In genomic region chr5:56327810-56328209, GRCh38 we compare ENCODE assay signal across 9 cellular contexts.
DNase-seq lines count a peak whose midpoint lies in the region; ATAC-seq and TF ChIP-seq lines count a peak whose summit lies in the region.
"Had no signal": no experiment of that assay in that cellular context is flagged by ENCODE, and none has a peak within 500 bp of the region (broad histone marks: within the 10 kb centered on the region; RNA-seq: fewer than 3 reads in every experiment).

No MANE protein-coding gene starts in this region.

- H2AK5ac ChIP-seq in mesendoderm (ENCODE audit: low read length): no peak overlapping the region

- H2BK120ac ChIP-seq in mesendoderm (ENCODE audit: low read depth, low read length): no peak overlapping the region

- no peak overlapping the region for H2BK5ac ChIP-seq in mesendoderm (ENCODE audit: low read length)

- H3K4me1 Mint-ChIP-seq in CD4-positive, alpha-beta T cell (ENCODE audit: low read depth): peaks cover 78% of the 10 kb centered on the region
- H3K4me1 Mint-ChIP-seq in nephron progenitor cell: peaks cover 41% of the 10 kb centered on the region

- intact Hi-C loops in CD4-positive, alpha-beta T cell (cut with DNase I, micrococcal nuclease): no loop called here
- intact Hi-C loops in left colon (cut with DNase I, micrococcal nuclease): no loop called here

- H3K4me3 ChIP-seq in mesendoderm (ENCODE audit: low read length): no peak overlapping the region
- H3K4me3 ChIP-seq: skin epidermis had no signal

- no peak overlapping the region for H2BK15ac ChIP-seq in mesendoderm (replicated peaks; ENCODE audit: low read depth)

- no peak overlapping the region for H3K9ac ChIP-seq in mesendoderm (ENCODE audit: low read length)

- H3K4me1 ChIP-seq in mesendoderm (ENCODE audit: control insufficient read depth, low read depth, low read length): peaks cover 9% of the 10 kb centered on the region

- no peak overlapping the region for H4K8ac ChIP-seq in mesendoderm (ENCODE audit: low read depth, low read length)

- H3K27ac Mint-ChIP-seq in CD4-positive, alpha-beta T cell: peak overlapping the region; percentile 73
- no peak overlapping the region for H3K27ac Mint-ChIP-seq in nephron progenitor cell

- H3K9me3 ChIP-seq in CD4-positive, alpha-beta T cell (ENCODE audit: control insufficient read depth, low read length): no peaks in the 10 kb centered on the region

- H3K18ac ChIP-seq in mesendoderm (ENCODE audit: low read length): no peak overlapping the region

- ATAC-seq in CD4-positive, alpha-beta T cell (ENCODE audit: poor library complexity): peak; percentile 51
- ATAC-seq in GM21786 (IDR thresholded peaks at IDR 0.05; ENCODE audit: unreplicated experiment): peak; percentile 51
- no peak for ATAC-seq in left colon

- no peak overlapping the region for H3K4ac ChIP-seq in mesendoderm (ENCODE audit: low read depth, low read length)

- no peak for TF ChIP-seq CTCF in CD4-positive, alpha-beta T cell (IDR thresholded peaks at IDR 0.05)
- no peak for TF ChIP-seq CTCF in nephron progenitor cell (IDR thresholded peaks at IDR 0.05)

- H4K5ac ChIP-seq in mesendoderm (ENCODE audit: low read length): no peak overlapping the region

- H3K36me3 ChIP-seq in mesendoderm (ENCODE audit: control insufficient read depth, insufficient read depth, low read length): no peaks in the 10 kb centered on the region

- POLR2A ChIA-PET in CD4-positive, alpha-beta T cell (lab: Charles Lee): interaction anchor here (0.6 to 2.5 kb wide), 12 partner anchors 11 to 1020 kb away, joined by 3 to 20 read pairs (median 4); partner anchors contain the start of genes DHX29, MAP3K1 and MTREX

- no peaks in the 10 kb centered on the region for H3K27me3 ChIP-seq in CD4-positive, alpha-beta T cell (ENCODE audit: control insufficient read depth, insufficient read depth, low read length)
- no peaks in the 10 kb centered on the region for H3K27me3 ChIP-seq in mesendoderm (ENCODE audit: insufficient read depth, low read length, poor library complexity)

- H3K36me3 Mint-ChIP-seq in CD4-positive, alpha-beta T cell (ENCODE audit: low read depth): peaks cover 4% of the 10 kb centered on the region
- no peaks in the 10 kb centered on the region for H3K36me3 Mint-ChIP-seq in nephron progenitor cell (ENCODE audit: low read depth)

- H3K27me3 Mint-ChIP-seq in CD4-positive, alpha-beta T cell: no peaks in the 10 kb centered on the region
- peaks cover 2% of the 10 kb centered on the region for H3K27me3 Mint-ChIP-seq in nephron progenitor cell (ENCODE audit: low read depth, poor library complexity)

- H3K56ac ChIP-seq in mesendoderm (ENCODE audit: low read length): no peak overlapping the region

- CTCF ChIA-PET in CD4-positive, alpha-beta T cell (lab: Charles Lee): interaction anchor here (0.6 to 2.4 kb wide), 3 partner anchors 57 to 675 kb away, joined by 3 to 8 read pairs (median 4); no protein-coding TSS in a partner anchor

- no peak overlapping the region for H3K4me2 ChIP-seq in mesendoderm (ENCODE audit: low read length)

- H3K79me2 ChIP-seq in mesendoderm (ENCODE audit: control insufficient read depth, insufficient read depth, low read length): no peaks in the 10 kb centered on the region

- no peaks in the 10 kb centered on the region for H3K79me1 ChIP-seq in mesendoderm (ENCODE audit: low read length)

- no peaks in the 10 kb centered on the region for H3K9me3 Mint-ChIP-seq in CD4-positive, alpha-beta T cell
- H3K9me3 Mint-ChIP-seq in nephron progenitor cell: peaks cover 8% of the 10 kb centered on the region

- peak in 4 of 10 experiments; percentile 11 to 44 (median 18) for DNase-seq in CD4-positive, alpha-beta T cell
- peak; percentile 42 to 53 for DNase-seq in activated CD4-positive, alpha-beta T cell treated with anti-CD3 and anti-CD28 coated beads for 4 hours
- DNase-seq in mesendoderm: peak; percentile 34
- no peak for DNase-seq in nephron progenitor cell
- DNase-seq in occipital lobe (lab: John Stamatoyannopoulos, UW): no peak
- no peak for DNase-seq in left colon
- DNase-seq in SKM-1 (lab: John Stamatoyannopoulos, UW; ENCODE audit: unreplicated experiment): no peak

- peak overlapping the region; percentile 72 for H3K27ac ChIP-seq in CD4-positive, alpha-beta T cell (ENCODE audit: low read depth, low read length)
- no peak overlapping the region for H3K27ac ChIP-seq in mesendoderm (ENCODE audit: low read depth, low read length)

- H3K23ac ChIP-seq in mesendoderm (ENCODE audit: low read length): no peak overlapping the region

- H3K4me3 Mint-ChIP-seq in CD4-positive, alpha-beta T cell: peak overlapping the region; percentile 70
- no peak overlapping the region for H3K4me3 Mint-ChIP-seq in nephron progenitor cell

- WGBS in mesendoderm (ENCODE audit: extremely low coverage, insufficient coverage, low lambda C conversion rate): no CpG with 5 or more reads among the region's 6 CpGs

Comparison
In these comparisons a context has a peak if more than half of its experiments do, and no peak if none do; other contexts are left out.
1. DNase-seq: peak in activated CD4-positive, alpha-beta T cell treated with anti-CD3 and anti-CD28 coated beads for 4 hours (2 of 2) and mesendoderm (single experiment); none in nephron progenitor cell (single experiment), occipital lobe (single experiment), left colon (0 of 2) and SKM-1 (single experiment).